Comparison of ENCODE assay signal across 8 cellular contexts in the genomic region with DNA sequence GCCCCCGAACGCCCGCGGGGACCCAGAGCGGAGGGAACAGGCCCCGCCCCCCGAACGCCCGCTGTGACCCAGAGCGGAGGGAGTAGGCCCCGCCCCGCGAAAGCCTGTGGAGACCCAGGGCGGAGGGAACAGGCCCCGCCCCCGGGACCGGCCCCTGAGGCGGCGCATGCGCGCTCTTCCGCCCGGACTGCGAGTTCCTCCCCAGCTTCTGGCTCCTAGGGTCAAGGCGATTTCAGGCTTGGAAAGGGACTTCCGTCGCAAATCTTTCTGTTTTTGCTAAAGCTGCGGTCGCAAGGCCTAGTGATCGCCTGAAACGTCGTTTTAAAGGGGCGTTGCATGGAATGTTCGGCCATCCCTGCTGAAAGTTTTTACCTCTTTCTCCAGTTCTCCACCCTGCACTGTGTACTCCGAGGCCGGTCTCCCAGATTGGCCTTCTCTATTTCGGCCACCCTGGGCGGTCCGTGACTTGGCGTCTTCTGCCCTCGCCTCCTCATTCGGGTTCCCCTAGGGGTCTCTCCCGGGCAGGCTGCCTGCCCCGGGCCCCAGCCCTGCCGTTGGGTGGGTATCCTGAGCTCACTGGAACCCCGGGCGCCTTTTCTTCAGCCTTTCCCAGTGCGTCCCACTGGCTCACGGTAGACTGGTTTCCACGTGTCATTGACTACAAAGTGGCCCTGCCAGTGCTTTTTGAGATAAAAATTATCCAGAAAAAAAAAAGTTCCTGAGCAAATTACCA. TPM values are rescaled to one million over a fixed set of nuclear protein-coding genes. Genes with fewer than 3 reads are reported as not detected.
DNase-seq lines count a peak whose midpoint lies in the region; ATAC-seq and TF ChIP-seq lines count a peak whose summit lies in the region.

No MANE protein-coding gene starts in this region.

- H3K4me1 Mint-ChIP-seq in GM23338 (peaks cover 10% of the 10 kb centered on the region; the same call in 2 of the 3 replicates), natural killer cell (peaks cover 32 to 38% of the 10 kb centered on the region in 2 donors)
- H3K4me1 Mint-ChIP-seq in activated T-helper 17 cell treated with anti-CD3 and anti-CD28 coated beads, Interleukin-2, amount 50 U/mL, for 72 hours = peaks cover 13% of the 10 kb centered on the region

- TF ChIP-seq CTCF in GM23338 (conservative IDR thresholded peaks at IDR 0.05; ENCODE audit: low read depth in 2 of 2) (peak in 1 of 2 experiments; percentile 10; a peak in 1 of 4 replicates), fibroblast of mammary gland (conservative IDR thresholded peaks at IDR 0.05; ENCODE audit: control insufficient read depth, insufficient read depth, low read depth, low read length) (no peak), natural killer cell (IDR thresholded peaks at IDR 0.05) (no peak)

- H3K4me2 ChIP-seq in GM23338 = peak overlapping the region; percentile 78

- H3K9me3 Mint-ChIP-seq in GM23338 (no peaks in the 10 kb centered on the region), natural killer cell (no peaks in the 10 kb centered on the region)
- H3K9me3 Mint-ChIP-seq in activated T-helper 17 cell treated with anti-CD3 and anti-CD28 coated beads, Interleukin-2, amount 50 U/mL, for 72 hours = no peaks in the 10 kb centered on the region

- no peaks in the 10 kb centered on the region for H3K36me3 ChIP-seq in GM23338 (ENCODE audit: insufficient read depth)

- H3K27ac ChIP-seq in GM23338 (ENCODE audit: low read depth) = peak overlapping the region; percentile 93

- H3K27ac Mint-ChIP-seq in GM23338 = peak overlapping the region; percentile 99
- peak overlapping the region; percentile 83 for H3K27ac Mint-ChIP-seq in activated T-helper 17 cell treated with anti-CD3 and anti-CD28 coated beads, Interleukin-2, amount 50 U/mL, for 72 hours
- H3K27ac Mint-ChIP-seq in natural killer cell = peak overlapping the region; percentile 73 to 91

- H3K36me3 Mint-ChIP-seq in GM23338 (ENCODE audit: low read depth) = no peaks in the 10 kb centered on the region
- H3K36me3 Mint-ChIP-seq in activated T-helper 17 cell treated with anti-CD3 and anti-CD28 coated beads, Interleukin-2, amount 50 U/mL, for 72 hours (ENCODE audit: low read depth) = no peaks in the 10 kb centered on the region
- no peaks in the 10 kb centered on the region for H3K36me3 Mint-ChIP-seq in natural killer cell

- H3K27me3 ChIP-seq in GM23338 (ENCODE audit: insufficient read depth) = no peaks in the 10 kb centered on the region

- H3K4me3 Mint-ChIP-seq in GM23338 = peak overlapping the region; percentile 86
- peak overlapping the region; percentile 87 for H3K4me3 Mint-ChIP-seq in activated T-helper 17 cell treated with anti-CD3 and anti-CD28 coated beads, Interleukin-2, amount 50 U/mL, for 72 hours
- peak overlapping the region; percentile 87 for H3K4me3 Mint-ChIP-seq in natural killer cell

- H3K4me1 ChIP-seq in GM23338 (ENCODE audit: insufficient read depth) = no peaks in the 10 kb centered on the region; the same call in 1 of the 2 replicates

- H4K20me1 ChIP-seq in GM23338 (replicated peaks; ENCODE audit: insufficient read depth) = no peaks in the 10 kb centered on the region

- intact Hi-C loops in natural killer cell (cut with micrococcal nuclease) = loop anchor here (2.0 to 5.0 kb wide), 2 partner anchors 155 to 426 kb away; partner anchors contain the start of gene MARCHF7

- peak overlapping the region; percentile 6; the same call in 1 of the 2 replicates for H2AFZ ChIP-seq in GM23338

- no peaks in the 10 kb centered on the region for H3K9me2 ChIP-seq in GM23338 (ENCODE audit: insufficient read depth)

- DNase-seq in Daoy (ENCODE audit: low read depth) (peak; percentile 97), GM23338 (ENCODE audit: low spot score) (peak; percentile 98), LHCN-M2 (ENCODE audit: low read depth) (peak; percentile 93), RPMI7951 (ENCODE audit: low read depth) (peak; percentile 94), fibroblast of mammary gland (ENCODE audit: low read depth) (peak; percentile 91), natural killer cell (peak; percentile 92)
- DNase-seq in stimulated activated naive CD4-positive, alpha-beta T cell (lab: John Stamatoyannopoulos, UW) = peak; percentile 85 to 99 (median 95)

- H3K79me2 ChIP-seq in GM23338 (replicated peaks; ENCODE audit: insufficient read depth) = peaks cover 11% of the 10 kb centered on the region

- peak overlapping the region; percentile 91 for H3K4me3 ChIP-seq in GM23338
- H3K4me3 ChIP-seq in fibroblast of mammary gland (ENCODE audit: control insufficient read depth, low read depth, low read length) = peak overlapping the region; percentile 79

- H3F3A ChIP-seq in GM23338 (replicated peaks; ENCODE audit: low read depth) = 0 out of 2 replicates have a peak, but pooled peaks cover 4% of the 10 kb centered on the region

- H3K27me3 Mint-ChIP-seq in GM23338 (ENCODE audit: insufficient read depth, low read depth, poor library complexity) = peaks cover 16% of the 10 kb centered on the region
- no peaks in the 10 kb centered on the region for H3K27me3 Mint-ChIP-seq in activated T-helper 17 cell treated with anti-CD3 and anti-CD28 coated beads, Interleukin-2, amount 50 U/mL, for 72 hours
- H3K27me3 Mint-ChIP-seq in natural killer cell (ENCODE audit: low read depth in 2 of 2) = no peaks in the 10 kb centered on the region

- ATAC-seq in GM23338 (peak; percentile 77), natural killer cell (peak; percentile 96 to 100 (median 97))
- ATAC-seq in activated T-helper 17 cell treated with anti-CD3 and anti-CD28 coated beads, Interleukin-2, amount 50 U/mL, for 72 hours (replicated peaks) = peak; percentile 97

TF ChIP-seq in GM23338, 12 proteins besides CTCF, POLR2A, EP300 and RAD21:
- TF ChIP-seq, protein P1, sequence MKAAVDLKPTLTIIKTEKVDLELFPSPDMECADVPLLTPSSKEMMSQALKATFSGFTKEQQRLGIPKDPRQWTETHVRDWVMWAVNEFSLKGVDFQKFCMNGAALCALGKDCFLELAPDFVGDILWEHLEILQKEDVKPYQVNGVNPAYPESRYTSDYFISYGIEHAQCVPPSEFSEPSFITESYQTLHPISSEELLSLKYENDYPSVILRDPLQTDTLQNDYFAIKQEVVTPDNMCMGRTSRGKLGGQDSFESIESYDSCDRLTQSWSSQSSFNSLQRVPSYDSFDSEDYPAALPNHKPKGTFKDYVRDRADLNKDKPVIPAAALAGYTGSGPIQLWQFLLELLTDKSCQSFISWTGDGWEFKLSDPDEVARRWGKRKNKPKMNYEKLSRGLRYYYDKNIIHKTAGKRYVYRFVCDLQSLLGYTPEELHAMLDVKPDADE (IDR thresholded peaks at IDR 0.05) = peak; percentile 63; the same call in 1 of the 2 replicates
- TF ChIP-seq NANOG (IDR thresholded peaks at IDR 0.05; ENCODE audit: borderline replicate concordance) (no peak), POLR2AphosphoS5 (IDR thresholded peaks at IDR 0.05; ENCODE audit: low read depth) (peak; percentile 93)
TF ChIP-seq in GM23338: peak in this region for 2.

RNA-seq across cellular contexts. Expression of gene WDSUB1, which starts 0.4 kb away (rescaled TPM):
- 6.4 and 7.8 TPM in 2 replicates for total RNA-seq in Daoy (2014; rRNA removed; shearing (Covaris generic))
- total RNA-seq in GM23338 (2014; rRNA removed; shearing (Covaris generic)) = 6.3 and 9.9 TPM in 2 replicates
- 12.2 and 14.9 TPM in 2 replicates for polyA plus RNA-seq in GM23338 (2016; fragmentation: Nextera tagmentation; extraction: Ambion mirVana)
- total RNA-seq in LHCN-M2 (2014; rRNA removed) (3.4 and 6.4 TPM in 2 replicates), natural killer cell (10 to 100 TPM; 13.7 to 21.2 (median 14.9) TPM)
- 4.1 TPM for polyA plus RNA-seq in LHCN-M2 (2012)
- total RNA-seq in RPMI7951 (2014; rRNA removed; shearing (Covaris generic)) = 5.8 and 7.3 TPM in 2 replicates
- 1 to 10 TPM; 7.6 to 7.8 TPM for total RNA-seq in activated T-helper 17 cell treated with anti-CD3 and anti-CD28 coated beads, Interleukin-2, amount 50 U/mL, for 72 hours

Comparison
In these comparisons a context has a peak if more than half of its experiments do, and no peak if none do; other contexts are left out.
1. Peak in every context shown above with its lines: DNase-seq, ATAC-seq, H3K4me3 ChIP-seq and H3K27ac ChIP-seq.